Comparison of ENCODE assay signal across 10 cellular contexts in genomic region chr3:188294823-188295487, GRCh38.
A peak's percentile ranks its signal among the peaks of the same experiment; 100 is the strongest.
DNase-seq lines count a peak whose midpoint lies in the region.
"Had no signal": no experiment of that assay in that cellular context is flagged by ENCODE, and none has a peak within 500 bp of the region (broad histone marks: within the 10 kb centered on the region; RNA-seq: fewer than 3 reads in every experiment).

No MANE protein-coding gene starts in this region.

- H3K4me1 ChIP-seq in mucosa of stomach (ENCODE audit: control insufficient read depth, insufficient read depth, low read length): peaks cover 53% of the 10 kb centered on the region

- H3K36me3 Mint-ChIP-seq in activated naive CD4-positive, alpha-beta T cell treated with anti-CD3 and anti-CD28 coated beads, Interleukin-2, amount 10 ng/mL, durations not matched to agents 7 days and 5 days: peaks cover 38% of the 10 kb centered on the region

- no peak overlapping the region for H3K27ac Mint-ChIP-seq in activated naive CD4-positive, alpha-beta T cell treated with anti-CD3 and anti-CD28 coated beads, Interleukin-2, amount 10 ng/mL, durations not matched to agents 7 days and 5 days

- DNase-seq in DMS79 treated with DMSO at 0.1 percent for 48 hours (lab: John Stamatoyannopoulos, UW) (peak; percentile 82), NCI-H2227 (lab: John Stamatoyannopoulos, UW; ENCODE audit: unreplicated experiment) (peak; percentile 8), dermis microvascular lymphatic vessel endothelial cell (ENCODE audit: low read depth in 2 of 2) (peak; percentile 72 to 94), iPS-NIHi11 (ENCODE audit: low spot score) (no peak), 8988T (no peak)
- no peak for DNase-seq in stimulated activated naive CD4-positive, alpha-beta T cell (lab: John Stamatoyannopoulos, UW)
- DNase-seq in activated naive CD4-positive, alpha-beta T cell treated with anti-CD3 and anti-CD28 coated beads, Interleukin-2, amount 10 ng/mL, durations not matched to agents 7 days and 5 days: no peak
- DNase-seq: naive B cell had no signal

- H3K9me3 ChIP-seq in mucosa of stomach (ENCODE audit: control insufficient read depth, low read length): no peaks in the 10 kb centered on the region

- no peak overlapping the region for H3K4me3 Mint-ChIP-seq in activated naive CD4-positive, alpha-beta T cell treated with anti-CD3 and anti-CD28 coated beads, Interleukin-2, amount 10 ng/mL, durations not matched to agents 7 days and 5 days

- no peaks in the 10 kb centered on the region for H3K36me3 ChIP-seq in mucosa of stomach (ENCODE audit: control insufficient read depth, insufficient read depth, low read length)

- H3K4me3 ChIP-seq in mucosa of stomach (ENCODE audit: low read length): no peak overlapping the region

- H3K27me3 Mint-ChIP-seq in activated naive CD4-positive, alpha-beta T cell treated with anti-CD3 and anti-CD28 coated beads, Interleukin-2, amount 10 ng/mL, durations not matched to agents 7 days and 5 days: no peaks in the 10 kb centered on the region
- H3K27me3 Mint-ChIP-seq: naive B cell had no signal

- CTCF ChIA-PET in activated naive CD4-positive, alpha-beta T cell treated with anti-CD3 and anti-CD28 coated beads, Interleukin-2, amount 10 ng/mL, durations not matched to agents 7 days and 5 days (lab: Charles Lee): interaction anchor here (0.7 kb wide), 1 partner anchor 321 kb away, joined by 3 read pairs; no protein-coding TSS in a partner anchor

- H3K9me3 Mint-ChIP-seq in activated naive CD4-positive, alpha-beta T cell treated with anti-CD3 and anti-CD28 coated beads, Interleukin-2, amount 10 ng/mL, durations not matched to agents 7 days and 5 days: no peaks in the 10 kb centered on the region
- H3K9me3 Mint-ChIP-seq: naive B cell had no signal

- no peaks in the 10 kb centered on the region for H3K27me3 ChIP-seq in mucosa of stomach (ENCODE audit: control insufficient read depth, insufficient read depth, low read length)

- H3K9ac ChIP-seq in mucosa of stomach (ENCODE audit: low read length): peak overlapping the region; percentile 36
- H3K9ac ChIP-seq: KMS-11 had no signal

- H3K4me1 Mint-ChIP-seq in activated naive CD4-positive, alpha-beta T cell treated with anti-CD3 and anti-CD28 coated beads, Interleukin-2, amount 10 ng/mL, durations not matched to agents 7 days and 5 days: peaks cover 37% of the 10 kb centered on the region

Comparison
In these comparisons a context has a peak if more than half of its experiments do, and no peak if none do; other contexts are left out.
1. DNase-seq: peak in DMS79 treated with DMSO at 0.1 percent for 48 hours (single experiment), NCI-H2227 (single experiment) and dermis microvascular lymphatic vessel endothelial cell (2 of 2); none in stimulated activated naive CD4-positive, alpha-beta T cell (0 of 6), iPS-NIHi11 (single experiment), activated naive CD4-positive, alpha-beta T cell treated with anti-CD3 and anti-CD28 coated beads, Interleukin-2, amount 10 ng/mL, durations not matched to agents 7 days and 5 days (single experiment) and 8988T (single experiment).